ENCODE assay signal across 8 cellular contexts in the genomic region with DNA sequence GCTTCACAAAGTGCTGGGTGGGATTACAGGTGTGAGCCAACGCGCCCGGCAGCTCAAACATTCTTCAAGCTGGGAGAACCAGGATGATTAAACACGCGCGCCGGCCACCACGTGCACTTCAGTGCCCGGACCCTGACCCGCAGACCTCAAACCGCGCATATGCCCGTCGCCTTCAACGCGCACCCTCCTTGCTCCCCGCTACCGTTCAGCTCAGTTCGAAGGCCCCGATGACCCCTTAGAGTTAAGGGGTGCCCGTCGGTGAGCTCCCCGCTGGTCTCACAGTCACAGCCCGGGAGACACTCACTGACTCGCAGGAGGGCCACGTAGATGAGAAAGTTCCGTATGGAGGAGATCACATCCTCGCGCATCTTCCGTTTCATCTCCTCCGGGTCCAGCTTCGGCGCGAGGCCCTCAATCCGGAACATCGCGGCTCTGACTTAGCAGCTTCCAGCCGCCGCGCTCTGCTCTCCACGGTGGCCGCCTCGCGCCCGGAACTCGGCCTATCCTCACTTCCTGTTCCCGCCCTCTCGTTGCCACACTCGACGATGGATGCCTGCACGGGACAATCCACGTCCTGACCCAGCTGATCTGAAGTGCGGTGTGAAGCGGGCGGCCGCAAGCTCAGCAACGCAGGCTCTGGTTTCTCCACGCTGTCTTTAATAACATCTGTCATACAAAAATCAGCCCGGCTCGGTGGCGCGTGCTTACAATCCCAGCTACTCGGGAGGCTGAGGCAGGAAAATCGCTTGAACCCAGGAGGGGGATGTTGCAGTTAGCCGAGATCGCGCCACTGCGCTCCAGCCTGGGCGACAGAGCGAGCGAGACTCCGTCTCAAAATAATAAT. TPM values are rescaled to one million over a fixed set of nuclear protein-coding genes. Genes with fewer than 3 reads are reported as not detected.
DNase-seq lines count a peak whose midpoint lies in the region; ATAC-seq and TF ChIP-seq lines count a peak whose summit lies in the region.

A gene (minus strand): TSS at position 490 of the 844 bp plus-strand sequence. CDS start 65 bp downstream, at position 425.

- intact Hi-C loops in activated naive CD4-positive, alpha-beta T cell treated with anti-CD3 and anti-CD28 coated beads for 36 hours (cut with micrococcal nuclease) = loop anchor here (1.0 to 5.0 kb wide), 8 partner anchors 16 to 720 kb away; a partner anchor contains a TSS

- no peaks in the 10 kb centered on the region for H3K9me3 ChIP-seq in gastroesophageal sphincter
- H3K9me3 ChIP-seq in neutrophil = no peaks in the 10 kb centered on the region

- TF ChIP-seq POLR2A in gastroesophageal sphincter (IDR thresholded peaks at IDR 0.05) = peak; percentile 75 to 83

- H3K27me3 ChIP-seq in gastroesophageal sphincter (peaks cover 3% of the 10 kb centered on the region), neutrophil (peaks cover 23% of the 10 kb centered on the region)

- no peaks in the 10 kb centered on the region; the same call in 1 of the 2 replicates for H3K9me3 Mint-ChIP-seq in HFFc6
- H3K9me3 Mint-ChIP-seq in activated naive CD4-positive, alpha-beta T cell treated with anti-CD3 and anti-CD28 coated beads for 36 hours = no peaks in the 10 kb centered on the region

- H3K27ac ChIP-seq in gastroesophageal sphincter (peak within 1 kb of the TSS; percentile 55 to 89 (median 88)), neutrophil (peak within 1 kb of the TSS; percentile 65), substantia nigra (ENCODE audit: low read depth, low read length, poor library complexity, severe bottlenecking) (peak within 1 kb of the TSS; percentile 82)

- WGBS in gastroesophageal sphincter (ENCODE audit: low coverage in 1 of 2), 2 donors = 0% methylated on average over 6 to 8 of the region's 72 CpGs

- peak; percentile 73 for DNase-seq in GM04503 (ENCODE audit: low read depth)
- peak; percentile 94 for DNase-seq in HFFc6
- peak; percentile 93 for DNase-seq in NAMALWA (ENCODE audit: low spot score)
- peak; percentile 94 for DNase-seq in SK-N-DZ (ENCODE audit: low spot score)
- DNase-seq in activated naive CD4-positive, alpha-beta T cell treated with anti-CD3 and anti-CD28 coated beads for 36 hours = peak; percentile 96
- DNase-seq in substantia nigra (lab: John Stamatoyannopoulos, UW) = peak; percentile 52 to 94 (median 88)

- H3K27ac Mint-ChIP-seq in HFFc6 = peak within 1 kb of the TSS; percentile 99
- peak within 1 kb of the TSS; percentile 93 for H3K27ac Mint-ChIP-seq in activated naive CD4-positive, alpha-beta T cell treated with anti-CD3 and anti-CD28 coated beads for 36 hours

- no peaks in the 10 kb centered on the region for H3K27me3 Mint-ChIP-seq in HFFc6 (ENCODE audit: insufficient read depth)
- peaks cover 3% of the 10 kb centered on the region for H3K27me3 Mint-ChIP-seq in activated naive CD4-positive, alpha-beta T cell treated with anti-CD3 and anti-CD28 coated beads for 36 hours (ENCODE audit: low read depth)

- no peak for TF ChIP-seq CTCF in HFFc6 (IDR thresholded peaks at IDR 0.05)
- TF ChIP-seq CTCF in gastroesophageal sphincter (IDR thresholded peaks at IDR 0.05) = no peak
- TF ChIP-seq CTCF in neutrophil (IDR thresholded peaks at IDR 0.05) = no peak

- H3K4me3 Mint-ChIP-seq in HFFc6 = peak within 1 kb of the TSS; percentile 99
- H3K4me3 Mint-ChIP-seq in activated naive CD4-positive, alpha-beta T cell treated with anti-CD3 and anti-CD28 coated beads for 36 hours = peak within 1 kb of the TSS; percentile 92

- H3K4me3 ChIP-seq in gastroesophageal sphincter (peak within 1 kb of the TSS; percentile 73 to 85), neutrophil (ENCODE audit: low read depth in 1 of 2, low read length in 1 of 2) (peak within 1 kb of the TSS; percentile 70 to 89)

- ATAC-seq in gastroesophageal sphincter = peak; percentile 96

- CTCF ChIA-PET in activated naive CD4-positive, alpha-beta T cell treated with anti-CD3 and anti-CD28 coated beads for 36 hours (lab: Charles Lee) = interaction anchor here (0.5 to 1.8 kb wide), 8 partner anchors 9 to 311 kb away, joined by 3 to 4 read pairs (median 3); no protein-coding TSS in a partner anchor

- peaks cover 30% of the 10 kb centered on the region for H3K36me3 Mint-ChIP-seq in HFFc6 (ENCODE audit: low read depth)
- peaks cover 30% of the 10 kb centered on the region for H3K36me3 Mint-ChIP-seq in activated naive CD4-positive, alpha-beta T cell treated with anti-CD3 and anti-CD28 coated beads for 36 hours (ENCODE audit: low read depth)

- peaks cover 43% of the 10 kb centered on the region for H3K4me1 Mint-ChIP-seq in HFFc6 (ENCODE audit: low read depth)
- H3K4me1 Mint-ChIP-seq in activated naive CD4-positive, alpha-beta T cell treated with anti-CD3 and anti-CD28 coated beads for 36 hours (ENCODE audit: low read depth) = peaks cover 37% of the 10 kb centered on the region

- H3K4me1 ChIP-seq in gastroesophageal sphincter (peaks cover 0 to 40% (median 15%) of the 10 kb centered on the region in 3 donors), neutrophil (ENCODE audit: control insufficient read depth in 1 of 2, insufficient read depth in 1 of 2, low read depth in 1 of 2, low read length in 1 of 2) (peaks cover 12 to 14% of the 10 kb centered on the region in 2 experiments)

- H3K36me3 ChIP-seq in gastroesophageal sphincter = peaks cover 0 to 18% of the 10 kb centered on the region in 2 donors
- H3K36me3 ChIP-seq in neutrophil = peaks cover 10% of the 10 kb centered on the region

- TF ChIP-seq EP300 in gastroesophageal sphincter (IDR thresholded peaks at IDR 0.05) = no peak

RNA-seq across cellular contexts. Expression of the gene that starts here (rescaled TPM):
- 100 to 1,000 TPM; 140 to 166 (median 148) TPM for total RNA-seq in HFFc6 (2021; fragmentation: NEBNext Ultra II Directional; extraction: Animal tissue kit (Norgen Biotek cat#: 25700))
- polyA plus RNA-seq in SK-N-DZ (2014; cell fraction: cytosol; rRNA removed) = 443 and 454 TPM in 2 replicates
- 310 and 362 TPM in 2 replicates for polyA plus RNA-seq in SK-N-DZ (2014; cell fraction: nucleus; rRNA removed)
- total RNA-seq in activated naive CD4-positive, alpha-beta T cell treated with anti-CD3 and anti-CD28 coated beads for 36 hours = 100 to 1,000 TPM; 136 to 140 TPM
- 10 to 100 TPM; 46.8 to 85.6 (median 82.5) TPM for total RNA-seq in gastroesophageal sphincter

Comparison
In these comparisons a context has a peak if more than half of its experiments do, and no peak if none do; other contexts are left out.
1. Peak in every context shown above with its lines: DNase-seq, ATAC-seq, H3K4me3 ChIP-seq and H3K27ac ChIP-seq.